ENCODE assay signal across 1 cellular context in the genomic region with DNA sequence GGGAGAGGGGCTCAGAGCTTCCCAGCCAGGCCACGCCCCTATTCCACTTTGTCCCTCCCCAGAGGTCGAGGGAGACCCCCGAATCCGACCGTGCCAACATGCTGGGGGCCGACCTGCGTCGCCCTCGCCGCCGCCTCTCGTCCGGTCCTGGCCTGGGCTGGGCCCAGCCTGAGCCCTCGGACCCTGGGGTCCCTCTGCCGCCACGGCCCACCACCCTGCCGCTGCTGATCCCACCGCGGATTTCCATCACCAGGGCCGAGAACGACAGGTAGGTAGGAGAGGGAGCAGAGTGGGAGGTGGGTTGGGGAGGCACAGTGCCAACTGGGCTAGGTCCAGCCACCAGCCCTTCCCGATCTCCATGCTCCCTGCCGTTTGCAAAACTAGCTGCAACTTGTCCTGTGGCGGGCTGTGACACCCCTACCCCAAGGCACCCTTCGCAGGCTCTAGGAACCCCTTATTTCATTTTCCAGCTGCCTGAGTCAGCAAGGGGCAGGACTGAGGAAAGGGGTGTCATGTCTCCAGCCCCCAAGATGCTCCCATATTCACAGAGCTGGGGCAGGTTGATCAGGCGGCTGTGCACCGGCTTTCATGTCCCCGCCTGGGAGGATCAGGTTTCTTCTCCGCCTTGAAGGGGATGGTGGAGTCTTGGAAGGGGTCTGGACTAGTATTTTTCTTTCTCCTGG.
TF ChIP-seq lines count a peak whose summit lies in the region.

No MANE protein-coding gene starts in this region.

TF ChIP-seq in A549, 52 proteins besides CTCF, POLR2A, EP300 and RAD21 (continued from another document):
- no peak for TF ChIP-seq REST (IDR thresholded peaks at IDR 0.05)
- TF ChIP-seq FOSL2 (IDR thresholded peaks at IDR 0.05) = no peak
- no peak for TF ChIP-seq FOSL2 (CRISPR knock-in tag; IDR thresholded peaks at IDR 0.05)
